Comparison of ENCODE assay signal across 1 cellular context in genomic region chr14:39315859-39316444, GRCh38.
TF ChIP-seq lines count a peak whose summit lies in the region.

No MANE protein-coding gene starts in this region.

TF ChIP-seq in HepG2, 621 proteins besides CTCF, POLR2A, EP300 and RAD21 (continued from another document):
- TF ChIP-seq ZNF318 (CRISPR knock-in tag; IDR thresholded peaks at IDR 0.05) (no peak), FOXA1 (IDR thresholded peaks at IDR 0.05) (no peak), FOXA1 (CRISPR knock-in tag; IDR thresholded peaks at IDR 0.05) (no peak), PRDM10 (CRISPR knock-in tag; IDR thresholded peaks at IDR 0.05; ENCODE audit: low read depth) (no peak), ZNF101 (CRISPR knock-in tag; IDR thresholded peaks at IDR 0.05; ENCODE audit: borderline replicate concordance, low read depth) (no peak), CREB1 (IDR thresholded peaks at IDR 0.05) (no peak), CREB1 (CRISPR knock-in tag; IDR thresholded peaks at IDR 0.05) (0 out of 2 replicates have a peak, but pooled peaks have one; percentile 23), MAFF (IDR thresholded peaks at IDR 0.05; ENCODE audit: low read depth, low read length) (peak; percentile 59), SMARCC2 (IDR thresholded peaks at IDR 0.05) (no peak), GATAD2A (CRISPR knock-in tag; IDR thresholded peaks at IDR 0.05) (no peak), ATF5 (CRISPR knock-in tag; IDR thresholded peaks at IDR 0.05; ENCODE audit: low read depth) (0 out of 2 replicates have a peak, but pooled peaks have one; percentile 6), ZBTB49 (CRISPR knock-in tag; IDR thresholded peaks at IDR 0.05; ENCODE audit: borderline replicate concordance) (no peak), RNF2 (conservative IDR thresholded peaks at IDR 0.05; ENCODE audit: low read depth) (no peak), ZSCAN25 (CRISPR knock-in tag; IDR thresholded peaks at IDR 0.05) (no peak), ZFP37 (CRISPR knock-in tag; IDR thresholded peaks at IDR 0.05; ENCODE audit: borderline replicate concordance) (no peak), CBX2 (IDR thresholded peaks at IDR 0.05; ENCODE audit: low read depth, low read length) (no peak), CBX2 (CRISPR knock-in tag; IDR thresholded peaks at IDR 0.05; ENCODE audit: low read depth) (no peak), ZNF800 (CRISPR knock-in tag; IDR thresholded peaks at IDR 0.05) (no peak)
- TF ChIP-seq, protein P1, sequence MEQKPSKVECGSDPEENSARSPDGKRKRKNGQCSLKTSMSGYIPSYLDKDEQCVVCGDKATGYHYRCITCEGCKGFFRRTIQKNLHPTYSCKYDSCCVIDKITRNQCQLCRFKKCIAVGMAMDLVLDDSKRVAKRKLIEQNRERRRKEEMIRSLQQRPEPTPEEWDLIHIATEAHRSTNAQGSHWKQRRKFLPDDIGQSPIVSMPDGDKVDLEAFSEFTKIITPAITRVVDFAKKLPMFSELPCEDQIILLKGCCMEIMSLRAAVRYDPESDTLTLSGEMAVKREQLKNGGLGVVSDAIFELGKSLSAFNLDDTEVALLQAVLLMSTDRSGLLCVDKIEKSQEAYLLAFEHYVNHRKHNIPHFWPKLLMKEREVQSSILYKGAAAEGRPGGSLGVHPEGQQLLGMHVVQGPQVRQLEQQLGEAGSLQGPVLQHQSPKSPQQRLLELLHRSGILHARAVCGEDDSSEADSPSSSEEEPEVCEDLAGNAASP (CRISPR knock-in tag; IDR thresholded peaks at IDR 0.05; ENCODE audit: borderline replicate concordance): no peak
TF ChIP-seq in HepG2: peak in this region for 5.
